Comparison of ENCODE assay signal across 28 cellular contexts in the genomic region with DNA sequence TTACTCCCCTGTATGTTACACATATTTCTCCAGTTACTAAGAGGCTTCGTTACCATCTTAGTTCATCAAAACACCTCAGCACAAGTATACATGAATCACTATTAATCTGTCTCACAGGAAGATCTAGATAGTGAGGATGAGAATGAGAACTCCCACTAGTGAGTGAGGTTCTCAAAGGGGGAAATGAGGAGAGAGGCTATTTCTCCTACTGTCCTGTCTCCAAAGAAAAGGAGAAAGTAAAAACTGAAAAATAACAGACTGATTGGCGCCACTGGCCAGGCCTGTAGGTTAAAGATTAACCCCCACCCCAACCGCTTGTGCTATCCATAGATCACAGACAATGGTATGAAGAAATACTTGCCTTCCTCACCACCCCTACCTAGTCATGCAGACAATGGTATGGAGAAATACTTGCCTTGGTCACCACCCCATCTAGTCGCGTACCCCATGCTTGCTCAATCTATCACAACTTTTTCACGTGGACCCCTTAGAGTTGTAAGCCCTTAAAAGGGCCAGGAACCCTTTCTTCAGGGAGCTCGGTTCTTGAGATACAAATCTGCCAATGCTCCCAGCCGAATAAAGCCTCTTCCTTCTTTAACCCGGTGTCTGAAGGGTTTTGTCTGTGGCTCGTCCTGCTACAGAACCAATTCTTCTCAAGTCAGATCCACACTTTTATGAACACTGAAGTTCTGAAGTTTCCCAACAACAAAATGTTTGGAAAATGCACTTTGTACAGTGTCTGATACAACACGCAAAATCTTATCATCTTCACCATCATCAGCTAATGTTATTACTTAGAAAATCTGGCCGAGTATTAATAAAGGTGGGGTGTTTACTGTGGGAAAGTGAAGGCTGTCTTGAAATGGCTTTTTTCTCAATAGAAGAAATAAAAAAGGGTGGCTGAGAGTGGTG.
"Had no signal": no experiment of that assay in that cellular context is flagged by ENCODE, and none has a peak within 500 bp of the region (broad histone marks: within the 10 kb centered on the region; RNA-seq: fewer than 3 reads in every experiment).

No MANE protein-coding gene starts in this region.

- H3K9me3 ChIP-seq: adrenal gland, MG63, SJCRH30 had no signal

- H3K36me3 ChIP-seq: adrenal gland, breast epithelium, MG63, SJCRH30, WERI-Rb-1 had no signal

- H3K27ac ChIP-seq: adrenal gland, body of pancreas, breast epithelium, SJCRH30, SK-N-MC, WERI-Rb-1 had no signal

- DNase-seq: activated CD4-positive, alpha-beta T cell treated with anti-CD3 and anti-CD28 coated beads, Interleukin-2, amount 10 ng/mL, durations not matched to agents 24 days and 14 days; activated CD4-positive, alpha-beta T cell treated with anti-CD3 and anti-CD28 coated beads, Interleukin-2, amount 50 U/mL, for 48 hours; activated CD4-positive, CD25-positive, alpha-beta regulatory T cell; activated CD8-positive, alpha-beta T cell treated with anti-CD3 and anti-CD28 coated beads, Interleukin-2, amount 10 ng/mL, durations not matched to agents 7 days and 5 days; activated gamma-delta T cell; activated naive CD4-positive, alpha-beta T cell treated with Interleukin-2 at 50 U/mL for 16 hours; activated T-cell treated with anti-CD3 and anti-CD28 coated beads, Interleukin-2, amount 50 U/mL, for 24 hours; adrenal gland; body of pancreas; cerebellar nuclear complex; Kasumi-1; KG1; MG63; NCI-H1048; NCI-H1105 treated with DMSO at 0.1 percent for 48 hours; NCI-H1436; NCI-H1694; NCI-H1930; NCI-H2081 treated with DMSO at 0.1 percent for 48 hours; NCI-H345; NCI-H524 treated with DMSO at 0.1 percent for 48 hours; NK-92 treated with Interleukin-12 subunit alpha and Interleukin-12 subunit beta, amount 100 ng/mL, for 24 hours; SHP77; SJCRH30; WERI-Rb-1 had no signal

- H3K4me1 ChIP-seq: adrenal gland, body of pancreas, breast epithelium, SJCRH30 had no signal

- H3K27me3 ChIP-seq: adrenal gland, body of pancreas, breast epithelium, MG63, SJCRH30 had no signal

- ATAC-seq: activated CD8-positive, alpha-beta T cell treated with anti-CD3 and anti-CD28 coated beads, Interleukin-2, amount 10 ng/mL, durations not matched to agents 7 days and 5 days; body of pancreas; Panc1 had no signal

- H3K4me3 ChIP-seq: adrenal gland, body of pancreas, breast epithelium, MG63, SJCRH30, SK-N-MC had no signal
